In genomic region chr13:85841427-85841826, GRCh38 we compare ENCODE assay signal across 7 cellular contexts. TPM values are rescaled to one million over a fixed set of nuclear protein-coding genes. Genes with fewer than 3 reads are reported as not detected.
"Had no signal": no experiment of that assay in that cellular context is flagged by ENCODE, and none has a peak within 500 bp of the region (broad histone marks: within the 10 kb centered on the region; RNA-seq: fewer than 3 reads in every experiment).

No MANE protein-coding gene starts in this region.

- H3K27ac ChIP-seq: HL-60 had no signal

- ATAC-seq: GM23338, HepG2 had no signal

- H2AFZ ChIP-seq: GM23338 had no signal

- H3K4me3 ChIP-seq: GM23338 had no signal

- DNase-seq: H9, HCEC 1CT, KBM-7 had no signal

- H3K4me2 ChIP-seq: GM23338 had no signal

RNA-seq across cellular contexts. Expression of gene SLITRK6, which starts 42.2 kb away (rescaled TPM):
- polyA plus RNA-seq: HepG2, IgD-negative memory B cell had no signal
